In the genomic region with DNA sequence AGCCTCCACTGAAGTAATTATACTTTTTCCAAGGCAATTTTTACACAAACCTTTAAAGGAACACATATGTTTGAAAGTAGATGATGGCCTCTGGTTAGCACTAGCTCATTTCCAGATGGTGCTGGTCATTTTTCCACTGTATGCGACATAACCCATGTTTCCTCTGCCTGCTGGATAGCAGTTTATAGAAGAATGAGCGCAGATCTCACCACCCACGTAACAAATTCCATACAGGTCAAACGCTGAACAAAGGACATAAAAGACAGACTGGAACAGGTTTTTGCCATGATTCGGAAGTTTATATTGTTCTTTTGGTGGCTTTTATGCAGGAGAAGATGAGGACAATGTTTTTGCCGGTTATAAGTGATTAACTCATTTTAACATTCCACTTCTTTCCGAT, we compare ENCODE assay signal across 26 cellular contexts. TPM values are rescaled to one million over a fixed set of nuclear protein-coding genes. Genes with fewer than 3 reads are reported as not detected.
DNase-seq lines count a peak whose midpoint lies in the region; ATAC-seq, FAIRE-seq and TF ChIP-seq lines count a peak whose summit lies in the region.
"Had no signal": no experiment of that assay in that cellular context is flagged by ENCODE, and none has a peak within 500 bp of the region (broad histone marks: within the 10 kb centered on the region; RNA-seq: fewer than 3 reads in every experiment).

No MANE protein-coding gene starts in this region.

- POLR2A ChIA-PET in CD8-positive, alpha-beta T cell (lab: Charles Lee), result no interaction called here

- H4K20me1 ChIP-seq in H9 (ENCODE audit: control insufficient read depth, insufficient read depth, insufficient read length) (no peaks in the 10 kb centered on the region), astrocyte (ENCODE audit: insufficient read depth, low read length) (no peaks in the 10 kb centered on the region)

- H2BK5ac ChIP-seq in H9 (ENCODE audit: insufficient read length, low read length), result no peak overlapping the region

- no peak for ATAC-seq in gastroesophageal sphincter
- ATAC-seq in CD8-positive, alpha-beta T cell, result no peak
- no peak for ATAC-seq in GM18498 (IDR thresholded peaks at IDR 0.05; ENCODE audit: unreplicated experiment)
- ATAC-seq: activated T-cell treated with anti-CD3 and anti-CD28 coated beads, Interleukin-2, amount 50 U/mL, for 72 hours; GM12878; left cardiac atrium; naive thymus-derived CD8-positive, alpha-beta T cell had no signal

- H3K4me3 Mint-ChIP-seq in H9, result no peak overlapping the region
- peak overlapping the region; percentile 40 for H3K4me3 Mint-ChIP-seq in astrocyte (ENCODE audit: unreplicated experiment)
- H3K4me3 Mint-ChIP-seq in CD8-positive, alpha-beta T cell, result no peak overlapping the region
- H3K4me3 Mint-ChIP-seq: activated naive CD4-positive, alpha-beta T cell treated with anti-CD3 and anti-CD28 coated beads, Interleukin-2, amount 10 ng/mL, durations not matched to agents 7 days and 5 days; activated T-cell treated with anti-CD3 and anti-CD28 coated beads, Interleukin-2, amount 50 U/mL, for 72 hours; CD4-positive, alpha-beta memory T cell; central memory CD8-positive, alpha-beta T cell; naive thymus-derived CD8-positive, alpha-beta T cell had no signal

- H3K27me3 ChIP-seq in H9 (ENCODE audit: insufficient read depth, low read length), result no peaks in the 10 kb centered on the region
- H3K27me3 ChIP-seq in astrocyte (ENCODE audit: insufficient read depth, low read length), result no peaks in the 10 kb centered on the region
- no peaks in the 10 kb centered on the region for H3K27me3 ChIP-seq in gastroesophageal sphincter
- no peaks in the 10 kb centered on the region for H3K27me3 ChIP-seq in rectal smooth muscle tissue (ENCODE audit: control insufficient read depth, insufficient read depth, low read length)
- H3K27me3 ChIP-seq in CD8-positive, alpha-beta T cell (ENCODE audit: insufficient read depth, low read length), result no peaks in the 10 kb centered on the region
- H3K27me3 ChIP-seq: esophagus squamous epithelium had no signal

- DNase-seq in H9 (no peak), astrocyte (ENCODE audit: low read depth) (peak; percentile 46), NCI-H2107 treated with DMSO at 0.1 percent for 48 hours (lab: John Stamatoyannopoulos, UW; ENCODE audit: unreplicated experiment) (no peak)
- DNase-seq in CD8-positive, alpha-beta T cell, result no peak
- no peak for DNase-seq in activated CD4-positive, alpha-beta T cell treated with anti-CD3 and anti-CD28 coated beads, Interleukin-2, amount 50 U/mL, for 1 hour
- DNase-seq: activated CD4-positive, alpha-beta T cell treated with anti-CD3 and anti-CD28 coated beads for 1 hour; activated naive CD4-positive, alpha-beta T cell treated with anti-CD3 and anti-CD28 coated beads, Interleukin-2, amount 10 ng/mL, durations not matched to agents 7 days and 5 days; activated T-cell treated with anti-CD3 and anti-CD28 coated beads, Interleukin-2, amount 50 U/mL, for 72 hours; aorta; CD4-positive, alpha-beta memory T cell; effector CD4-positive, alpha-beta T cell; esophagus squamous epithelium; Karpas-422; left cardiac atrium; mesenchymal stem cell; naive thymus-derived CD8-positive, alpha-beta T cell; NCI-H1694 treated with DMSO at 0.1 percent for 48 hours; NCI-H82; OCI-M1; Right ventricle myocardium superior had no signal

- no peaks in the 10 kb centered on the region for H3K36me3 ChIP-seq in astrocyte (ENCODE audit: insufficient read depth, low read length)
- no peaks in the 10 kb centered on the region for H3K36me3 ChIP-seq in gastroesophageal sphincter
- no peaks in the 10 kb centered on the region for H3K36me3 ChIP-seq in rectal smooth muscle tissue (ENCODE audit: control insufficient read depth, insufficient read depth, low read length)
- no peaks in the 10 kb centered on the region for H3K36me3 ChIP-seq in CD8-positive, alpha-beta T cell (ENCODE audit: insufficient read depth, low read length)
- H3K36me3 ChIP-seq: esophagus squamous epithelium had no signal

- H3K9me3 ChIP-seq in H9 (ENCODE audit: control insufficient read depth, low read depth, low read length) (no peaks in the 10 kb centered on the region), astrocyte (ENCODE audit: insufficient read depth, low read depth, low read length) (no peaks in the 10 kb centered on the region), gastroesophageal sphincter (no peaks in the 10 kb centered on the region)
- no peaks in the 10 kb centered on the region for H3K9me3 ChIP-seq in CD8-positive, alpha-beta T cell (ENCODE audit: low read length)
- H3K9me3 ChIP-seq: esophagus squamous epithelium had no signal

- no peak overlapping the region for H3K14ac ChIP-seq in H9 (ENCODE audit: insufficient read depth, low read length)

- no peaks in the 10 kb centered on the region for H3K27me3 Mint-ChIP-seq in H9 (ENCODE audit: low read depth)
- H3K27me3 Mint-ChIP-seq in astrocyte (ENCODE audit: low read depth, unreplicated experiment), result no peaks in the 10 kb centered on the region
- no peaks in the 10 kb centered on the region for H3K27me3 Mint-ChIP-seq in CD8-positive, alpha-beta T cell (ENCODE audit: low read depth)
- H3K27me3 Mint-ChIP-seq: CD4-positive, alpha-beta memory T cell; central memory CD8-positive, alpha-beta T cell; naive thymus-derived CD8-positive, alpha-beta T cell had no signal

- H3K36me3 Mint-ChIP-seq in H9 (ENCODE audit: insufficient read depth in 1 of 3, low read depth in 3 of 3) (no peaks in the 10 kb centered on the region), astrocyte (ENCODE audit: low read depth, unreplicated experiment) (no peaks in the 10 kb centered on the region)
- H3K36me3 Mint-ChIP-seq in CD8-positive, alpha-beta T cell, result no peaks in the 10 kb centered on the region
- H3K36me3 Mint-ChIP-seq: activated naive CD4-positive, alpha-beta T cell treated with anti-CD3 and anti-CD28 coated beads, Interleukin-2, amount 10 ng/mL, durations not matched to agents 7 days and 5 days; CD4-positive, alpha-beta memory T cell; naive thymus-derived CD8-positive, alpha-beta T cell had no signal

- H3K56ac ChIP-seq in H9 (ENCODE audit: insufficient read length, low read depth, low read length), result no peak overlapping the region

- H3K27ac Mint-ChIP-seq in H9 (no peak overlapping the region), astrocyte (ENCODE audit: unreplicated experiment) (no peak overlapping the region)
- H3K27ac Mint-ChIP-seq in CD8-positive, alpha-beta T cell, result no peak overlapping the region
- H3K27ac Mint-ChIP-seq: activated naive CD4-positive, alpha-beta T cell treated with anti-CD3 and anti-CD28 coated beads, Interleukin-2, amount 10 ng/mL, durations not matched to agents 7 days and 5 days; activated T-cell treated with anti-CD3 and anti-CD28 coated beads, Interleukin-2, amount 50 U/mL, for 72 hours; CD4-positive, alpha-beta memory T cell had no signal

- H2AK5ac ChIP-seq in H9 (ENCODE audit: insufficient read length, low read length), result no peak overlapping the region

- CTCF ChIA-PET in CD8-positive, alpha-beta T cell (lab: Charles Lee), result interaction anchor here (0.9 kb wide), 1 partner anchor 32 kb away, joined by 3 read pairs; no protein-coding TSS in a partner anchor

- no peak overlapping the region for H3K18ac ChIP-seq in H9 (ENCODE audit: insufficient read length, low read depth, low read length)

- no peak for FAIRE-seq in astrocyte (lab: Jason Lieb, UNC)
- FAIRE-seq: GM12878 had no signal

- H3K23me2 ChIP-seq in H9 (ENCODE audit: insufficient read length, low read depth, low read length, poor library complexity, severe bottlenecking), result no peaks in the 10 kb centered on the region

- H3K4me1 Mint-ChIP-seq in H9 (peaks cover 25 to 27% of the 10 kb centered on the region in 2 experiments), astrocyte (ENCODE audit: low read depth, unreplicated experiment) (peaks cover 24% of the 10 kb centered on the region)
- no peaks in the 10 kb centered on the region for H3K4me1 Mint-ChIP-seq in CD8-positive, alpha-beta T cell (ENCODE audit: low read depth)
- H3K4me1 Mint-ChIP-seq: activated naive CD4-positive, alpha-beta T cell treated with anti-CD3 and anti-CD28 coated beads, Interleukin-2, amount 10 ng/mL, durations not matched to agents 7 days and 5 days; CD4-positive, alpha-beta memory T cell; central memory CD8-positive, alpha-beta T cell; naive thymus-derived CD8-positive, alpha-beta T cell had no signal

- no peak overlapping the region for H2BK15ac ChIP-seq in H9 (ENCODE audit: low read depth, low read length)

- H3K4me3 ChIP-seq in astrocyte (ENCODE audit: insufficient read depth, low read depth, low read length) (no peak overlapping the region), gastroesophageal sphincter (no peak overlapping the region), rectal smooth muscle tissue (ENCODE audit: low read length) (no peak overlapping the region)
- no peak overlapping the region for H3K4me3 ChIP-seq in CD8-positive, alpha-beta T cell (ENCODE audit: low read depth, low read length)
- H3K4me3 ChIP-seq: esophagus squamous epithelium, GM12878 had no signal

- H3K79me1 ChIP-seq in H9 (ENCODE audit: insufficient read depth, low read depth, low read length, poor library complexity, severe bottlenecking), result no peaks in the 10 kb centered on the region

- intact Hi-C loops in CD8-positive, alpha-beta T cell (cut with DNase I, micrococcal nuclease), result no loop called here

- no peaks in the 10 kb centered on the region for H3K79me2 ChIP-seq in H9 (ENCODE audit: insufficient read depth, low read length)
- no peaks in the 10 kb centered on the region for H3K79me2 ChIP-seq in astrocyte (ENCODE audit: insufficient read depth, low read length)
- H3K79me2 ChIP-seq: parathyroid adenoma had no signal

- TF ChIP-seq EP300 in gastroesophageal sphincter (IDR thresholded peaks at IDR 0.05), result no peak

- H2BK20ac ChIP-seq in H9 (ENCODE audit: low read depth, low read length, poor library complexity, severe bottlenecking), result peak overlapping the region; percentile 83

- no peak overlapping the region for H4K5ac ChIP-seq in H9 (ENCODE audit: insufficient read length, low read depth, low read length)

- H3K4me1 ChIP-seq in H9 (ENCODE audit: insufficient read depth, low read length) (peaks cover 3% of the 10 kb centered on the region; the same call in 1 of the 2 replicates), astrocyte (ENCODE audit: insufficient read depth, low read length) (no peaks in the 10 kb centered on the region), gastroesophageal sphincter (peaks cover 0 to 29% (median 0%) of the 10 kb centered on the region in 3 donors), rectal smooth muscle tissue (ENCODE audit: control insufficient read depth, insufficient read depth, low read length) (peaks cover 5% of the 10 kb centered on the region)
- no peaks in the 10 kb centered on the region for H3K4me1 ChIP-seq in CD8-positive, alpha-beta T cell (ENCODE audit: insufficient read depth, low read length)

- no CpG with 5 or more reads among the region's 7 CpGs for WGBS in H9 (ENCODE audit: extremely low coverage, insufficient read length, low lambda C conversion rate)
- 21 to 46% methylated on average over 7 of the region's 7 CpGs for WGBS in gastroesophageal sphincter (ENCODE audit: low coverage in 1 of 2), 2 donors

- no peak overlapping the region for H4K8ac ChIP-seq in H9 (replicated peaks; ENCODE audit: insufficient read length, low read depth, low read length)

- TF ChIP-seq POLR2A in gastroesophageal sphincter (IDR thresholded peaks at IDR 0.05), result no peak

- no peak overlapping the region for H3K4me2 ChIP-seq in H9 (ENCODE audit: insufficient read depth, insufficient read length, low read length)
- no peak overlapping the region for H3K4me2 ChIP-seq in astrocyte (ENCODE audit: low read length)

- H4K91ac ChIP-seq in H9 (ENCODE audit: insufficient read length, low read depth, low read length), result no peak overlapping the region

- no peak overlapping the region for H3K23ac ChIP-seq in H9 (ENCODE audit: insufficient read length, low read depth, low read length)

- H2BK120ac ChIP-seq in H9 (ENCODE audit: low read depth, low read length, poor library complexity, severe bottlenecking), result no peak overlapping the region

- H3K4ac ChIP-seq in H9 (ENCODE audit: low read depth, low read length), result no peak overlapping the region

- TF ChIP-seq CTCF in H9 (conservative IDR thresholded peaks at IDR 0.05) (no peak), astrocyte (IDR thresholded peaks at IDR 0.05; ENCODE audit: insufficient read depth, low read depth, low read length) (no peak), gastroesophageal sphincter (IDR thresholded peaks at IDR 0.05) (no peak)
- TF ChIP-seq CTCF in CD8-positive, alpha-beta T cell (IDR thresholded peaks at IDR 0.05), result no peak

- no peak overlapping the region for H3K9ac ChIP-seq in H9 (ENCODE audit: extremely low read depth, insufficient read length, low read length)
- no peak overlapping the region for H3K9ac ChIP-seq in astrocyte (ENCODE audit: low read length)
- no peak overlapping the region for H3K9ac ChIP-seq in rectal smooth muscle tissue (ENCODE audit: low read length)
- H3K9ac ChIP-seq: parathyroid adenoma had no signal

- H3K27ac ChIP-seq in H9 (ENCODE audit: insufficient read length, low read depth, low read length) (no peak overlapping the region), astrocyte (ENCODE audit: low read depth, low read length) (no peak overlapping the region), gastroesophageal sphincter (peak overlapping the region; percentile 22 to 61 (median 42)), rectal smooth muscle tissue (ENCODE audit: low read depth, low read length) (peak overlapping the region; percentile 36)
- no peak overlapping the region for H3K27ac ChIP-seq in CD8-positive, alpha-beta T cell (ENCODE audit: low read depth, low read length)
- H3K27ac ChIP-seq: esophagus squamous epithelium, parathyroid adenoma had no signal

- H2BK12ac ChIP-seq in H9 (ENCODE audit: insufficient read length, low read depth, low read length), result no peak overlapping the region

- H2AFZ ChIP-seq in H9 (ENCODE audit: low read length) (peak overlapping the region; percentile 12), astrocyte (ENCODE audit: low read depth, low read length) (no peak overlapping the region)

- H3K9me3 Mint-ChIP-seq in H9 (no peaks in the 10 kb centered on the region), astrocyte (ENCODE audit: unreplicated experiment) (no peaks in the 10 kb centered on the region)
- H3K9me3 Mint-ChIP-seq in CD8-positive, alpha-beta T cell, result no peaks in the 10 kb centered on the region
- H3K9me3 Mint-ChIP-seq: activated naive CD4-positive, alpha-beta T cell treated with anti-CD3 and anti-CD28 coated beads, Interleukin-2, amount 10 ng/mL, durations not matched to agents 7 days and 5 days; activated T-cell treated with anti-CD3 and anti-CD28 coated beads, Interleukin-2, amount 50 U/mL, for 72 hours; CD4-positive, alpha-beta memory T cell; central memory CD8-positive, alpha-beta T cell; naive thymus-derived CD8-positive, alpha-beta T cell had no signal

- no peak overlapping the region for H3T11ph ChIP-seq in H9 (ENCODE audit: low read length)

RNA-seq across cellular contexts. Expression of a gene that starts 30.7 kb away (rescaled TPM):
- 0.50 and 0.66 TPM in 2 replicates for total RNA-seq in H9 (2021)
- 0.91 and 0.94 TPM in 2 replicates for total RNA-seq in astrocyte
- 1 to 10 TPM in 3 of 4 donors, not detected in 1; 1.3 to 2.8 (median 1.9) TPM for total RNA-seq in gastroesophageal sphincter
- total RNA-seq in CD8-positive, alpha-beta T cell, result under 1 TPM in 1 of 2 experiments, not detected in 1; 0.22 TPM
- total RNA-seq: CD4-positive, alpha-beta memory T cell; naive thymus-derived CD8-positive, alpha-beta T cell had no signal

RNA-seq across cellular contexts. Expression of a gene that starts 39.9 kb away (rescaled TPM):
- total RNA-seq in H9 (2021) (25.4 and 25.8 TPM in 2 replicates), astrocyte (2.8 and 3.5 TPM in 2 replicates), gastroesophageal sphincter (100 to 1,000 TPM; 138 to 388 (median 225) TPM)
- total RNA-seq in CD8-positive, alpha-beta T cell, result 1 to 10 TPM; 2.1 to 2.6 TPM

Comparison
In these comparisons a context has a peak if more than half of its experiments do, and no peak if none do; other contexts are left out.
1. H3K27ac ChIP-seq: peak in gastroesophageal sphincter (4 of 4) and rectal smooth muscle tissue (single experiment); none in H9 (single experiment), astrocyte (single experiment) and CD8-positive, alpha-beta T cell (single experiment).